In the genomic region with DNA sequence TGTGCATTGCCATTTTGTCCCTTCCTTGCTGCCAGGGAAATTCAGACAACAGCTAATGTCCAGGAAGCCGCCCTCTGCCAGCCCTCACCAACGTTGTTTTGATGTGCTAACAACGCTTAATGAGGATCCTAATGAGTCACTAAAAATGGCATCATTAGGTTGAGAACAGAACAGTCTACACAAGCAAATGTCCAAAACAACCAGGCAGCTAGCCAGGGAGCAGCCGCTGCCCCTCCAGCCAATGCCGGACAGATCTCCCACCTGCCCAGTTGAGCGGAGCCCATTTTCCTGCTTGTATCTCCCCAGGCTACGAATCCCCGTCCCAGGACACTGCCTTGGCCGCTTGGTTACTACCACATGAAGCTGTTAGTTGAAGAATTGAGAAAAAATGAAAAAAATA, we compare ENCODE assay signal across 15 cellular contexts. TPM values are rescaled to one million over a fixed set of nuclear protein-coding genes. Genes with fewer than 3 reads are reported as not detected.
"Had no signal": no experiment of that assay in that cellular context is flagged by ENCODE, and none has a peak within 500 bp of the region (broad histone marks: within the 10 kb centered on the region; RNA-seq: fewer than 3 reads in every experiment).

No MANE protein-coding gene starts in this region.

- H3K27ac Mint-ChIP-seq: activated naive CD4-positive, alpha-beta T cell treated with anti-CD3 and anti-CD28 coated beads, Interleukin-2, amount 10 ng/mL, durations not matched to agents 7 days and 5 days; memory B cell had no signal

- H3K4me3 Mint-ChIP-seq: activated naive CD4-positive, alpha-beta T cell treated with anti-CD3 and anti-CD28 coated beads, Interleukin-2, amount 10 ng/mL, durations not matched to agents 7 days and 5 days; memory B cell; naive thymus-derived CD8-positive, alpha-beta T cell; stimulated activated naive CD8-positive, alpha-beta T cell treated with anti-CD3 and anti-CD28 coated beads, Interleukin-15, amount 100 ng/mL, for 72 hours had no signal

- H3K9me3 ChIP-seq: neutrophil, SJSA1 had no signal

- H3K27ac ChIP-seq: dorsolateral prefrontal cortex, neutrophil, SJSA1, thoracic aorta had no signal

- H3K36me3 ChIP-seq: neutrophil, SJSA1, thoracic aorta had no signal

- H3K4me1 Mint-ChIP-seq: activated naive CD4-positive, alpha-beta T cell treated with anti-CD3 and anti-CD28 coated beads, Interleukin-2, amount 10 ng/mL, durations not matched to agents 7 days and 5 days; memory B cell; naive thymus-derived CD8-positive, alpha-beta T cell; stimulated activated naive CD8-positive, alpha-beta T cell treated with anti-CD3 and anti-CD28 coated beads, Interleukin-15, amount 100 ng/mL, for 72 hours had no signal

- DNase-seq: activated CD4-positive, alpha-beta T cell treated with anti-CD3 and anti-CD28 coated beads, Interleukin-2, amount 50 U/mL, for 1 hour; activated naive CD4-positive, alpha-beta T cell treated with anti-CD3 and anti-CD28 coated beads, Interleukin-2, amount 10 ng/mL, durations not matched to agents 7 days and 5 days; left ventricle myocardium superior; retina; stimulated activated naive CD8-positive, alpha-beta T cell treated with anti-CD3 and anti-CD28 coated beads, Interleukin-15, amount 100 ng/mL, for 72 hours; T-helper 2 cell had no signal

- H3K4me1 ChIP-seq: SJSA1 had no signal

- H3K36me3 Mint-ChIP-seq: activated naive CD4-positive, alpha-beta T cell treated with anti-CD3 and anti-CD28 coated beads, Interleukin-2, amount 10 ng/mL, durations not matched to agents 7 days and 5 days had no signal

- ATAC-seq: left ventricle myocardium superior; naive thymus-derived CD8-positive, alpha-beta T cell; stimulated activated naive CD8-positive, alpha-beta T cell treated with anti-CD3 and anti-CD28 coated beads, Interleukin-15, amount 100 ng/mL, for 72 hours had no signal

- H3K4me3 ChIP-seq: dorsolateral prefrontal cortex, SJSA1, thoracic aorta had no signal

- H3K9me3 Mint-ChIP-seq: activated naive CD4-positive, alpha-beta T cell treated with anti-CD3 and anti-CD28 coated beads, Interleukin-2, amount 10 ng/mL, durations not matched to agents 7 days and 5 days had no signal

RNA-seq across cellular contexts. Expression of a gene that starts 40.4 kb away (rescaled TPM):
- total RNA-seq: activated CD8-positive, alpha-beta memory T cell treated with anti-CD3 and anti-CD28 coated beads for 36 hours; bronchial epithelial cell; naive thymus-derived CD8-positive, alpha-beta T cell; SJSA1; thoracic aorta had no signal
- polyA plus RNA-seq: keratinocyte; naive thymus-derived CD8-positive, alpha-beta T cell had no signal
